ENCODE assay signal across 20 cellular contexts in the genomic region with DNA sequence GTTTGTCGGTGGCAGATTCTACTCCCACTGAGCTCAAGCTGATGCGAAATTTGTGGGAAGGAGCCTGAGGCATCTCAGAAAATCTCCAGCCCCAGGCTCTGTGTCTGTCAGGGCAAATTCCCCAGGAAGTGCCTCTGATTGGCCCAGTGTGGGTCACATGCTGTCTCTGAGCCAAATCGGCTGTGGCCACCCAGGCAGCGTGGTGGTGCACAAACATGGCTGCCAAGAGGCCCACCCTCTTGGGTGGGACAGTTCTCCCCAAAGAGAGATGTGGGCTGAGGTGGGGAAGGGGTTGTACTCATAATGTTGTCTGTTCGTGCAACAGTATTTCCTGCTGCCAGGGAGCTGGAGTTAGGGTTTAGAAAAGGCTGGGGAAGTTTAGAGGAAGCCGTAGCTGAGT.
A peak's percentile ranks its signal among the peaks of the same experiment; 100 is the strongest.
DNase-seq lines count a peak whose midpoint lies in the region; ATAC-seq and TF ChIP-seq lines count a peak whose summit lies in the region.
"Had no signal": no experiment of that assay in that cellular context is flagged by ENCODE, and none has a peak within 500 bp of the region (broad histone marks: within the 10 kb centered on the region; RNA-seq: fewer than 3 reads in every experiment).

No MANE protein-coding gene starts in this region.

- no peaks in the 10 kb centered on the region; the same call in 1 of the 2 replicates for H3K9me2 ChIP-seq in GM23338 (ENCODE audit: insufficient read depth)

- H3K36me3 Mint-ChIP-seq in GM23338 (ENCODE audit: low read depth), result no peaks in the 10 kb centered on the region
- H3K36me3 Mint-ChIP-seq in stimulated activated memory B cell treated with anti-CD40 and anti-IgM and Interleukin-4, amounts not matched to agents 10 μg/mL and 1 μg/mL and 100 μg/mL, for 72 hours, result no peaks in the 10 kb centered on the region

- no peak for DNase-seq in GM23338 (ENCODE audit: low spot score)
- DNase-seq in M059J (ENCODE audit: low read depth), result peak; percentile 30
- peak; percentile 49 to 57 for DNase-seq in SJCRH30
- DNase-seq in spleen, result peak; percentile 45
- no peak for DNase-seq in GM19238 (ENCODE audit: insufficient read length, low spot score)
- no peak for DNase-seq in psoas muscle
- DNase-seq: DMS 273 treated with DMSO at 0.1 percent for 48 hours, HCEC 1CT, NCI-H1417, NCI-H2029, NCI-H510A, NCI-H82, Peyer's patch, SHP77 had no signal

- peak overlapping the region; percentile 60; the same call in 1 of the 2 replicates for H2AFZ ChIP-seq in GM23338

- no peak for TF ChIP-seq POLR2A in spleen (IDR thresholded peaks at IDR 0.05)

- intact Hi-C loops in spleen (cut with DNase I; ENCODE audit: low total_unique reads), result no loop called here
- intact Hi-C loops in psoas muscle (cut with DNase I), result no loop called here

- peaks cover 9% of the 10 kb centered on the region for H3K27me3 Mint-ChIP-seq in GM23338 (ENCODE audit: insufficient read depth, low read depth, poor library complexity)
- peaks cover 13% of the 10 kb centered on the region for H3K27me3 Mint-ChIP-seq in stimulated activated memory B cell treated with anti-CD40 and anti-IgM and Interleukin-4, amounts not matched to agents 10 μg/mL and 1 μg/mL and 100 μg/mL, for 72 hours

- TF ChIP-seq CTCF in GM23338 (conservative IDR thresholded peaks at IDR 0.05; ENCODE audit: low read depth in 2 of 2), result no peak
- no peak for TF ChIP-seq CTCF in spleen (IDR thresholded peaks at IDR 0.05 in 8 of 11, conservative IDR thresholded peaks at IDR 0.05 in 3 of 11)
- TF ChIP-seq CTCF in psoas muscle (IDR thresholded peaks at IDR 0.05), result no peak

- no peaks in the 10 kb centered on the region for H3K9me3 Mint-ChIP-seq in GM23338
- H3K9me3 Mint-ChIP-seq in stimulated activated memory B cell treated with anti-CD40 and anti-IgM and Interleukin-4, amounts not matched to agents 10 μg/mL and 1 μg/mL and 100 μg/mL, for 72 hours, result no peaks in the 10 kb centered on the region
- H3K9me3 Mint-ChIP-seq: T-helper 1 cell treated with Interleukin-12 subunit alpha and Interleukin-12 subunit beta and Interleukin-4 antibody, amounts not matched to agents 30 μg/mL and 1 μg/mL, for 36 hours had no signal

- no peaks in the 10 kb centered on the region for H3F3A ChIP-seq in GM23338 (replicated peaks; ENCODE audit: low read depth)

- no peaks in the 10 kb centered on the region for H4K20me1 ChIP-seq in GM23338 (replicated peaks; ENCODE audit: insufficient read depth)
- H4K20me1 ChIP-seq: BLaER1 treated with 17β-estradiol and CSF1 and Interleukin-3, amounts not matched to agents 10 nM and 100 nM had no signal

- no peaks in the 10 kb centered on the region for H3K79me2 ChIP-seq in GM23338 (replicated peaks; ENCODE audit: insufficient read depth)

- H3K9me3 ChIP-seq in SJCRH30 (replicated peaks) (no peaks in the 10 kb centered on the region; the same call in 1 of the 2 replicates), spleen (no peaks in the 10 kb centered on the region), psoas muscle (no peaks in the 10 kb centered on the region)
- H3K9me3 ChIP-seq: A549, Peyer's patch had no signal

- H3K27me3 ChIP-seq in GM23338 (ENCODE audit: insufficient read depth), result no peaks in the 10 kb centered on the region
- no peaks in the 10 kb centered on the region for H3K27me3 ChIP-seq in SJCRH30
- peaks cover 0 to 13% (median 0%) of the 10 kb centered on the region in 7 donors for H3K27me3 ChIP-seq in spleen (replicated peaks in 1 of 7)
- H3K27me3 ChIP-seq in psoas muscle (ENCODE audit: insufficient read depth in 3 of 3, low read length in 2 of 3), result peaks cover 0 to 4% (median 2%) of the 10 kb centered on the region in 3 donors
- H3K27me3 ChIP-seq: BLaER1 treated with 17β-estradiol and CSF1 and Interleukin-3, amounts not matched to agents 10 nM and 100 nM; Peyer's patch had no signal

- 67 to 77% (median 72%) methylated on average over 6 of the region's 6 CpGs for WGBS in spleen, 5 donors
- 62 to 64% (median 63%) methylated on average over 6 of the region's 6 CpGs for WGBS in psoas muscle, 3 donors

- H3K4me2 ChIP-seq in GM23338, result no peak overlapping the region
- H3K4me2 ChIP-seq: A549 had no signal

- H3K36me3 ChIP-seq in GM23338 (ENCODE audit: insufficient read depth) (no peaks in the 10 kb centered on the region), SJCRH30 (no peaks in the 10 kb centered on the region), spleen (no peaks in the 10 kb centered on the region), psoas muscle (ENCODE audit: insufficient read depth in 1 of 2, low read depth in 1 of 2) (no peaks in the 10 kb centered on the region)
- H3K36me3 ChIP-seq: BLaER1 treated with 17β-estradiol and CSF1 and Interleukin-3, amounts not matched to agents 10 nM and 100 nM; Peyer's patch had no signal

- no peak overlapping the region for H3K4me3 Mint-ChIP-seq in GM23338
- H3K4me3 Mint-ChIP-seq in stimulated activated memory B cell treated with anti-CD40 and anti-IgM and Interleukin-4, amounts not matched to agents 10 μg/mL and 1 μg/mL and 100 μg/mL, for 72 hours, result no peak overlapping the region
- H3K4me3 Mint-ChIP-seq: T-helper 1 cell treated with Interleukin-12 subunit alpha and Interleukin-12 subunit beta and Interleukin-4 antibody, amounts not matched to agents 30 μg/mL and 1 μg/mL, for 36 hours had no signal

- H3K27ac ChIP-seq in GM23338 (ENCODE audit: low read depth) (no peak overlapping the region), SJCRH30 (no peak overlapping the region; the same call in 1 of the 2 replicates), spleen (no peak overlapping the region), psoas muscle (no peak overlapping the region)
- H3K27ac ChIP-seq: A549; BLaER1 treated with 17β-estradiol and CSF1 and Interleukin-3, amounts not matched to agents 10 nM and 100 nM; Peyer's patch had no signal

- no peaks in the 10 kb centered on the region for H3K4me1 Mint-ChIP-seq in GM23338
- H3K4me1 Mint-ChIP-seq in stimulated activated memory B cell treated with anti-CD40 and anti-IgM and Interleukin-4, amounts not matched to agents 10 μg/mL and 1 μg/mL and 100 μg/mL, for 72 hours, result no peaks in the 10 kb centered on the region

- H3K4me1 ChIP-seq in GM23338 (ENCODE audit: insufficient read depth) (no peaks in the 10 kb centered on the region), SJCRH30 (peaks cover 46% of the 10 kb centered on the region), spleen (no peaks in the 10 kb centered on the region), psoas muscle (no peaks in the 10 kb centered on the region)
- H3K4me1 ChIP-seq: A549, Peyer's patch had no signal

- no peak overlapping the region for H3K27ac Mint-ChIP-seq in GM23338
- no peak overlapping the region for H3K27ac Mint-ChIP-seq in stimulated activated memory B cell treated with anti-CD40 and anti-IgM and Interleukin-4, amounts not matched to agents 10 μg/mL and 1 μg/mL and 100 μg/mL, for 72 hours
- H3K27ac Mint-ChIP-seq: T-helper 1 cell treated with Interleukin-12 subunit alpha and Interleukin-12 subunit beta and Interleukin-4 antibody, amounts not matched to agents 30 μg/mL and 1 μg/mL, for 36 hours had no signal

- no peak; the same call in 2 of the 3 replicates for ATAC-seq in GM23338
- no peak for ATAC-seq in stimulated activated memory B cell treated with anti-CD40 and anti-IgM and Interleukin-4, amounts not matched to agents 10 μg/mL and 1 μg/mL and 100 μg/mL, for 72 hours
- ATAC-seq in GM18868 (IDR thresholded peaks at IDR 0.05; ENCODE audit: unreplicated experiment), result no peak
- no peak for ATAC-seq in psoas muscle
- ATAC-seq: SK-N-SH treated with all-trans-retinoic acid at 6 μM for 48 hours had no signal

- H3K4me3 ChIP-seq in GM23338, result no peak overlapping the region
- H3K4me3 ChIP-seq in SJCRH30, result no peak overlapping the region
- H3K4me3 ChIP-seq in spleen, result no peak overlapping the region
- no peak overlapping the region for H3K4me3 ChIP-seq in psoas muscle
- H3K4me3 ChIP-seq: A549; BLaER1 treated with 17β-estradiol and CSF1 and Interleukin-3, amounts not matched to agents 10 nM and 100 nM; Peyer's patch had no signal

TF ChIP-seq in GM23338, 12 proteins besides CTCF, POLR2A, EP300 and RAD21 (continues in another document):
- TF ChIP-seq REST (IDR thresholded peaks at IDR 0.05; ENCODE audit: unreplicated experiment) (no peak), ETS1 (IDR thresholded peaks at IDR 0.05) (no peak), STAT1 (IDR thresholded peaks at IDR 0.05; ENCODE audit: unreplicated experiment) (no peak), ZNF114 (CRISPR knock-in tag; IDR thresholded peaks at IDR 0.05) (no peak), CREB1 (CRISPR knock-in tag; IDR thresholded peaks at IDR 0.05; ENCODE audit: low read depth) (no peak)

Comparison
In these comparisons a context has a peak if more than half of its experiments do, and no peak if none do; other contexts are left out.
1. DNase-seq: peak in M059J (single experiment), SJCRH30 (2 of 2) and spleen (single experiment); none in GM23338 (single experiment), GM19238 (single experiment) and psoas muscle (0 of 2).